Comparison of ENCODE assay signal across 11 cellular contexts in the genomic region with DNA sequence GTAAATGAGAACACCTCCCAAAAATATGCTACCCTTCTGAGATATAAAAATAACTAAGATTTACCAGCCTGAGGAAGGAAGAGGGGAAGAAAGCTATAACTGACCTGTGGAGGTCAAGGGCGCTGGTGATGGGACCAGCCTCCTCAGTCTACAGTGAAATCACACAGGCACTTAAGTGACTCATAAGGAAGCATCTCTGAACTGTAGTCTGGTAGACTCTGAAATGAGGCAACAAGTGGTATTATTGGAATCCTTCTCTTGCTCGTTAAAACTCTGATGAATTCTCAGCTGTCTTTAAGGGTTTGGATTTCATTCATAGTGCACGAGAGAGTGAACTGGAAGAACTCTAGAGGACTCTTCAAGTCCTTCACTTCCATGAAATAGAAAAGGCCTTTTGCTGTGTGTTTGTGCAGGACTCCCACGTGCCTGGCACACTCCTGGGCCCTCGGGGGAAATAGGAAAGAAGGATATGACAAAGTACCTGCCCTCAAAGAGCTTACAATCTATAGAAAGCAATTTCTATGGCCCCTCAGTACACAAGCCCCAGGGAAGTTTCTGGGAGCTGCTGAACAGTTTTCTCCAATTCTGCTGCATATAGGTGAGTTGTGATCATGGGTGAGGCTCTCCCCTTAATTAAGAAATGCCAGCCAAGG.
DNase-seq lines count a peak whose midpoint lies in the region; ATAC-seq, FAIRE-seq and TF ChIP-seq lines count a peak whose summit lies in the region.
"Had no signal": no experiment of that assay in that cellular context is flagged by ENCODE, and none has a peak within 500 bp of the region (broad histone marks: within the 10 kb centered on the region; RNA-seq: fewer than 3 reads in every experiment).

No MANE protein-coding gene starts in this region.

- intact Hi-C loops in HepG2 (cut with micrococcal nuclease; ENCODE audit: unreplicated experiment) = no loop called here

- H3K36me3 Mint-ChIP-seq in stimulated activated effector memory CD8-positive, alpha-beta T cell treated with anti-CD3 and anti-CD28 coated beads, Interleukin-12 subunit alpha, Interleukin-12 subunit beta, amount 100 ng/mL, for 72 hours = no peaks in the 10 kb centered on the region
- H3K36me3 Mint-ChIP-seq: mesothelial cell of epicardium had no signal

- TF ChIP-seq EP300 in HepG2 (IDR thresholded peaks at IDR 0.05; ENCODE audit: low read depth in 2 of 2, low read length in 2 of 2) = no peak
- TF ChIP-seq EP300 in HepG2 (CRISPR knock-in tag; IDR thresholded peaks at IDR 0.05; ENCODE audit: borderline replicate concordance) = no peak

- H3K4me3 ChIP-seq in foreskin fibroblast (ENCODE audit: low read depth in 1 of 2, low read length in 2 of 2) (no peak overlapping the region), HepG2 (replicated peaks in 1 of 3; ENCODE audit: insufficient read depth in 1 of 3, low read depth in 2 of 3, low read length in 3 of 3) (no peak overlapping the region)

- H3K4me2 ChIP-seq in HepG2 (ENCODE audit: low read depth, low read length) = no peak overlapping the region

- H3K9ac ChIP-seq in HepG2 (ENCODE audit: insufficient read depth, low read depth, low read length) = no peak overlapping the region

- H4K20me1 ChIP-seq in HepG2 (ENCODE audit: insufficient read depth, low read length) = no peaks in the 10 kb centered on the region

- in situ Hi-C loops in HepG2 (cut with HindIII; ENCODE audit: extremely low pct_ligation_motif_present, low pct_unique_long_range_greater_than_20kb) = no loop called here

- ATAC-seq in stimulated activated effector memory CD8-positive, alpha-beta T cell treated with anti-CD3 and anti-CD28 coated beads, Interleukin-12 subunit alpha, Interleukin-12 subunit beta, amount 100 ng/mL, for 72 hours = peak; percentile 52
- ATAC-seq in HepG2 (no peak), GM18873 (IDR thresholded peaks at IDR 0.05; ENCODE audit: low FRiP score, unreplicated experiment) (no peak)

- no peak for TF ChIP-seq CTCF in foreskin fibroblast (IDR thresholded peaks at IDR 0.05; ENCODE audit: low read depth, low read length)
- TF ChIP-seq CTCF in HepG2 (CRISPR knock-in tag; IDR thresholded peaks at IDR 0.05) = no peak

- CTCF ChIA-PET in HepG2 (lab: Yijun Ruan, JAX; ENCODE audit: low intra/inter-chr PET ratio, low total read pairs) = no interaction called here

- no peak overlapping the region for H3K27ac ChIP-seq in HepG2 (ENCODE audit: extremely low read length, insufficient read depth, low read length)

- TF ChIP-seq POLR2A in H54 (IDR thresholded peaks at IDR 0.05; ENCODE audit: low read depth, low read length) (no peak), HepG2 (IDR thresholded peaks at IDR 0.05; ENCODE audit: insufficient read depth in 1 of 2, low read depth in 2 of 2, low read length in 2 of 2) (no peak)

- no peak overlapping the region for H2AFZ ChIP-seq in HepG2 (ENCODE audit: low read length)

- no peak for TF ChIP-seq RAD21 in HepG2 (CRISPR knock-in tag; IDR thresholded peaks at IDR 0.05)

- 4% methylated on average over 5 of the region's 5 CpGs for WGBS in HepG2 (ENCODE audit: low lambda C conversion rate)

- 0 out of 5 replicates have a peak, but pooled peaks cover 0 to 7% of the 10 kb centered on the region in 2 experiments for H3K27me3 ChIP-seq in HepG2 (ENCODE audit: control insufficient read depth in 1 of 2, insufficient read depth in 2 of 2, low read length in 2 of 2)

- H3K79me2 ChIP-seq in HepG2 (ENCODE audit: insufficient read depth, low read length) = no peaks in the 10 kb centered on the region

- no peak overlapping the region for H3K27ac Mint-ChIP-seq in stimulated activated effector memory CD8-positive, alpha-beta T cell treated with anti-CD3 and anti-CD28 coated beads, Interleukin-12 subunit alpha, Interleukin-12 subunit beta, amount 100 ng/mL, for 72 hours
- H3K27ac Mint-ChIP-seq: mesothelial cell of epicardium had no signal

- no peaks in the 10 kb centered on the region for H3K4me1 Mint-ChIP-seq in stimulated activated effector memory CD8-positive, alpha-beta T cell treated with anti-CD3 and anti-CD28 coated beads, Interleukin-12 subunit alpha, Interleukin-12 subunit beta, amount 100 ng/mL, for 72 hours

- peak; percentile 71 for DNase-seq in H54 (ENCODE audit: insufficient read length, low spot score)
- peak; percentile 85 for DNase-seq in SIG-M5 (lab: John Stamatoyannopoulos, UW)
- DNase-seq in foreskin fibroblast = peak; percentile 41 to 54
- DNase-seq in stimulated activated effector memory CD8-positive, alpha-beta T cell treated with anti-CD3 and anti-CD28 coated beads, Interleukin-12 subunit alpha, Interleukin-12 subunit beta, amount 100 ng/mL, for 72 hours (ENCODE audit: low spot score in 2 of 2) = no peak
- no peak for DNase-seq in HepG2 (ENCODE audit: low spot score)
- no peak for DNase-seq in NCI-H2081 (lab: John Stamatoyannopoulos, UW)
- DNase-seq in NCI-H524 treated with DMSO at 0.1 percent for 48 hours (lab: John Stamatoyannopoulos, UW) = no peak
- DNase-seq: NCI-H446, T-helper 9 cell had no signal

- H3K4me3 Mint-ChIP-seq in stimulated activated effector memory CD8-positive, alpha-beta T cell treated with anti-CD3 and anti-CD28 coated beads, Interleukin-12 subunit alpha, Interleukin-12 subunit beta, amount 100 ng/mL, for 72 hours = no peak overlapping the region
- H3K4me3 Mint-ChIP-seq: mesothelial cell of epicardium had no signal

- H3K4me1 ChIP-seq in HepG2 (ENCODE audit: insufficient read depth, low read length) = no peaks in the 10 kb centered on the region

- POLR2A ChIA-PET in HepG2 (lab: Yijun Ruan, JAX) = no interaction called here

- H3K9me3 Mint-ChIP-seq in stimulated activated effector memory CD8-positive, alpha-beta T cell treated with anti-CD3 and anti-CD28 coated beads, Interleukin-12 subunit alpha, Interleukin-12 subunit beta, amount 100 ng/mL, for 72 hours = no peaks in the 10 kb centered on the region
- H3K9me3 Mint-ChIP-seq: mesothelial cell of epicardium had no signal

- H3K9me3 ChIP-seq in HepG2 (ENCODE audit: low read length) = no peaks in the 10 kb centered on the region

- H3K36me3 ChIP-seq in HepG2 (replicated peaks in 1 of 2; ENCODE audit: control insufficient read depth in 1 of 2, insufficient read depth in 2 of 2, low read length in 2 of 2) = no peaks in the 10 kb centered on the region

- BruUV-seq in HepG2 (replicated peaks; lab: Mats Ljungman, UMichigan) = no TSS peak

- FAIRE-seq in H54 (lab: Jason Lieb, UNC) = peak; percentile 57
- FAIRE-seq in HepG2 (lab: Jason Lieb, UNC) = no peak

TF ChIP-seq in HepG2, 621 proteins besides CTCF, POLR2A, EP300 and RAD21:
- TF ChIP-seq, protein P1, sequence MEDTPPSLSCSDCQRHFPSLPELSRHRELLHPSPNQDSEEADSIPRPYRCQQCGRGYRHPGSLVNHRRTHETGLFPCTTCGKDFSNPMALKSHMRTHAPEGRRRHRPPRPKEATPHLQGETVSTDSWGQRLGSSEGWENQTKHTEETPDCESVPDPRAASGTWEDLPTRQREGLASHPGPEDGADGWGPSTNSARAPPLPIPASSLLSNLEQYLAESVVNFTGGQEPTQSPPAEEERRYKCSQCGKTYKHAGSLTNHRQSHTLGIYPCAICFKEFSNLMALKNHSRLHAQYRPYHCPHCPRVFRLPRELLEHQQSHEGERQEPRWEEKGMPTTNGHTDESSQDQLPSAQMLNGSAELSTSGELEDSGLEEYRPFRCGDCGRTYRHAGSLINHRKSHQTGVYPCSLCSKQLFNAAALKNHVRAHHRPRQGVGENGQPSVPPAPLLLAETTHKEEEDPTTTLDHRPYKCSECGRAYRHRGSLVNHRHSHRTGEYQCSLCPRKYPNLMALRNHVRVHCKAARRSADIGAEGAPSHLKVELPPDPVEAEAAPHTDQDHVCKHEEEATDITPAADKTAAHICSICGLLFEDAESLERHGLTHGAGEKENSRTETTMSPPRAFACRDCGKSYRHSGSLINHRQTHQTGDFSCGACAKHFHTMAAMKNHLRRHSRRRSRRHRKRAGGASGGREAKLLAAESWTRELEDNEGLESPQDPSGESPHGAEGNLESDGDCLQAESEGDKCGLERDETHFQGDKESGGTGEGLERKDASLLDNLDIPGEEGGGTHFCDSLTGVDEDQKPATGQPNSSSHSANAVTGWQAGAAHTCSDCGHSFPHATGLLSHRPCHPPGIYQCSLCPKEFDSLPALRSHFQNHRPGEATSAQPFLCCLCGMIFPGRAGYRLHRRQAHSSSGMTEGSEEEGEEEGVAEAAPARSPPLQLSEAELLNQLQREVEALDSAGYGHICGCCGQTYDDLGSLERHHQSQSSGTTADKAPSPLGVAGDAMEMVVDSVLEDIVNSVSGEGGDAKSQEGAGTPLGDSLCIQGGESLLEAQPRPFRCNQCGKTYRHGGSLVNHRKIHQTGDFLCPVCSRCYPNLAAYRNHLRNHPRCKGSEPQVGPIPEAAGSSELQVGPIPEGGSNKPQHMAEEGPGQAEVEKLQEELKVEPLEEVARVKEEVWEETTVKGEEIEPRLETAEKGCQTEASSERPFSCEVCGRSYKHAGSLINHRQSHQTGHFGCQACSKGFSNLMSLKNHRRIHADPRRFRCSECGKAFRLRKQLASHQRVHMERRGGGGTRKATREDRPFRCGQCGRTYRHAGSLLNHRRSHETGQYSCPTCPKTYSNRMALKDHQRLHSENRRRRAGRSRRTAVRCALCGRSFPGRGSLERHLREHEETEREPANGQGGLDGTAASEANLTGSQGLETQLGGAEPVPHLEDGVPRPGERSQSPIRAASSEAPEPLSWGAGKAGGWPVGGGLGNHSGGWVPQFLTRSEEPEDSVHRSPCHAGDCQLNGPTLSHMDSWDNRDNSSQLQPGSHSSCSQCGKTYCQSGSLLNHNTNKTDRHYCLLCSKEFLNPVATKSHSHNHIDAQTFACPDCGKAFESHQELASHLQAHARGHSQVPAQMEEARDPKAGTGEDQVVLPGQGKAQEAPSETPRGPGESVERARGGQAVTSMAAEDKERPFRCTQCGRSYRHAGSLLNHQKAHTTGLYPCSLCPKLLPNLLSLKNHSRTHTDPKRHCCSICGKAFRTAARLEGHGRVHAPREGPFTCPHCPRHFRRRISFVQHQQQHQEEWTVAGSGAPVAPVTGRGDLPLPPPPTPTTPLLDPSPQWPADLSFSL (CRISPR knock-in tag; IDR thresholded peaks at IDR 0.05) = no peak
- TF ChIP-seq ZNF788 (CRISPR knock-in tag; IDR thresholded peaks at IDR 0.05; ENCODE audit: borderline replicate concordance) (no peak), CENPX (CRISPR knock-in tag; IDR thresholded peaks at IDR 0.05) (no peak), ONECUT2 (CRISPR knock-in tag; IDR thresholded peaks at IDR 0.05) (no peak), ZNF780A (CRISPR knock-in tag; IDR thresholded peaks at IDR 0.05) (no peak)

Comparison
In these comparisons a context has a peak if more than half of its experiments do, and no peak if none do; other contexts are left out.
1. DNase-seq: peak in H54 (single experiment), SIG-M5 (single experiment) and foreskin fibroblast (2 of 2); none in stimulated activated effector memory CD8-positive, alpha-beta T cell treated with anti-CD3 and anti-CD28 coated beads, Interleukin-12 subunit alpha, Interleukin-12 subunit beta, amount 100 ng/mL, for 72 hours (0 of 2), HepG2 (single experiment), NCI-H2081 (0 of 2) and NCI-H524 treated with DMSO at 0.1 percent for 48 hours (single experiment).